In genomic region chr10:102462512-102463054, GRCh38 we compare ENCODE assay signal across 12 cellular contexts. TPM values are rescaled to one million over a fixed set of nuclear protein-coding genes. Genes with fewer than 3 reads are reported as not detected.
DNase-seq lines count a peak whose midpoint lies in the region; ATAC-seq, FAIRE-seq and TF ChIP-seq lines count a peak whose summit lies in the region.
"Had no signal": no experiment of that assay in that cellular context is flagged by ENCODE, and none has a peak within 500 bp of the region (broad histone marks: within the 10 kb centered on the region; RNA-seq: fewer than 3 reads in every experiment).

No MANE protein-coding gene starts in this region.

- H3K9me3 ChIP-seq in HUES48 (ENCODE audit: control insufficient read depth, insufficient read depth, low read length) (no peaks in the 10 kb centered on the region), K562 (replicated peaks; ENCODE audit: control insufficient read depth, insufficient read depth, low read depth, low read length) (no peaks in the 10 kb centered on the region)
- H3K9me3 ChIP-seq: heart right ventricle had no signal

- H3K4me1 ChIP-seq in HUES48 (ENCODE audit: control insufficient read depth, insufficient read depth, low read length) (peaks cover 26% of the 10 kb centered on the region), K562 (replicated peaks in 1 of 2; ENCODE audit: control insufficient read depth in 2 of 2, insufficient read depth in 2 of 2, low read length in 2 of 2) (peaks cover 22 to 26% of the 10 kb centered on the region in 2 experiments)

- no peaks in the 10 kb centered on the region for H3K9me3 Mint-ChIP-seq in natural killer cell
- H3K9me3 Mint-ChIP-seq: dendritic cell treated with granulocyte-macrophage colony-stimulating factor and Interleukin-4, amounts not matched to agents 40 ng/mL and 50 ng/mL, for 4 days had no signal

- H3K27ac ChIP-seq in HUES48 (ENCODE audit: low read depth, low read length): no peak overlapping the region
- no peak overlapping the region for H3K27ac ChIP-seq in K562 (ENCODE audit: extremely low read depth, low read depth, low read length)
- H3K27ac ChIP-seq: heart right ventricle had no signal

- DNase-seq in COLO668 (lab: John Stamatoyannopoulos, UW; ENCODE audit: unreplicated experiment) (peak; percentile 17), K562 (ENCODE audit: extremely low read depth in 1 of 4, low spot score in 3 of 4) (no peak), natural killer cell (no peak), GDM1 (lab: John Stamatoyannopoulos, UW) (no peak)
- DNase-seq: heart right ventricle, NCI-H446 treated with DMSO at 0.1 percent for 48 hours, SIG-M5 had no signal

- H3K4me1 Mint-ChIP-seq in natural killer cell: peaks cover 22 to 26% of the 10 kb centered on the region in 2 donors

- H3K36me3 ChIP-seq in HUES48 (ENCODE audit: control insufficient read depth, insufficient read depth, low read length) (no peaks in the 10 kb centered on the region), K562 (ENCODE audit: control insufficient read depth, insufficient read depth, low read length) (no peaks in the 10 kb centered on the region)
- H3K36me3 ChIP-seq: heart right ventricle had no signal

- TF ChIP-seq RAD21 in K562 (CRISPR knock-in tag; conservative IDR thresholded peaks at IDR 0.05 in 1 of 2, IDR thresholded peaks at IDR 0.05 in 1 of 2): no peak

- peak overlapping the region; percentile 98 for H3K4me3 Mint-ChIP-seq in natural killer cell

- no peak for FAIRE-seq in K562 (lab: Jason Lieb, UNC)

- POLR2A ChIA-PET in K562 (lab: Yijun Ruan, JAX): interaction anchor here (0.6 to 4.2 kb wide), 5 partner anchors 11 to 41 kb away, joined by 4 to 24 read pairs (median 7); partner anchors contain the start of genes C10orf95 and CUEDC2

- peak overlapping the region; percentile 66 for H3K4me3 ChIP-seq in HUES48 (ENCODE audit: low read depth, low read length)
- no peak overlapping the region for H3K4me3 ChIP-seq in K562

- BruUV-seq in K562 (replicated peaks; lab: Mats Ljungman, UMichigan): no TSS peak

- TF ChIP-seq CTCF in K562 (IDR thresholded peaks at IDR 0.05 in 2 of 3, conservative IDR thresholded peaks at IDR 0.05 in 1 of 3; ENCODE audit: insufficient read depth in 2 of 3, low read depth in 1 of 3, low read length in 3 of 3) (no peak), natural killer cell (IDR thresholded peaks at IDR 0.05) (no peak)

- H3K27me3 ChIP-seq in HUES48 (ENCODE audit: control insufficient read depth, insufficient read depth, low read length): no peaks in the 10 kb centered on the region
- no peaks in the 10 kb centered on the region for H3K27me3 ChIP-seq in K562 (ENCODE audit: control insufficient read depth in 2 of 2, insufficient read depth in 2 of 2, low read length in 2 of 2)
- H3K27me3 ChIP-seq: heart right ventricle had no signal

- intact Hi-C loops in K562 (cut with micrococcal nuclease): loop anchor here (5.0 kb wide), 1 partner anchor 40 kb away; the partner anchor contains the start of gene FBXL15
- intact Hi-C loops in natural killer cell (cut with micrococcal nuclease): loop anchor here (5.0 kb wide), 1 partner anchor 45 kb away; the partner anchor contains the start of gene PSD

- CTCF ChIA-PET in K562 (lab: Yijun Ruan, JAX; ENCODE audit: low intra/inter-chr PET ratio): no interaction called here

- peaks cover 0 to 2% of the 10 kb centered on the region in 2 donors for H3K27me3 Mint-ChIP-seq in natural killer cell (ENCODE audit: low read depth in 2 of 2)

- ATAC-seq in K562: no peak
- ATAC-seq in natural killer cell: no peak
- ATAC-seq in activated CD4-positive, CD25-positive, alpha-beta regulatory T cell treated with anti-CD3 and anti-CD28 coated beads, Interleukin-2, amount 50 U/mL, for 24 hours: no peak
- ATAC-seq in HG03469 (IDR thresholded peaks at IDR 0.05; ENCODE audit: unreplicated experiment): no peak
- no peak for ATAC-seq in GM21528 (IDR thresholded peaks at IDR 0.05; ENCODE audit: low FRiP score, unreplicated experiment)

- H4K20me1 ChIP-seq in K562 (replicated peaks; ENCODE audit: control insufficient read depth, insufficient read depth, low read length): no peaks in the 10 kb centered on the region

- in situ Hi-C loops in K562 (cut with MboI): no loop called here

- H3K27ac Mint-ChIP-seq in natural killer cell: peak overlapping the region; percentile 54 to 80

- H3K4me2 ChIP-seq in K562 (ENCODE audit: insufficient read depth, low read length): no peak overlapping the region

- 53% methylated on average over 6 of the region's 6 CpGs for WGBS in K562 (ENCODE audit: insufficient coverage, low coverage, missing lambda C conversion rate)

- no peaks in the 10 kb centered on the region for H3K79me2 ChIP-seq in K562 (ENCODE audit: control insufficient read depth, insufficient read depth, low read length)

- H3K9ac ChIP-seq in HUES48 (ENCODE audit: low read depth, low read length) (no peak overlapping the region), K562 (ENCODE audit: insufficient read depth in 1 of 2, low read depth in 2 of 2, low read length in 2 of 2) (peak overlapping the region in 1 of 2 experiments; percentile 71; a peak in 1 of 4 replicates)

- H3K9me1 ChIP-seq in K562 (ENCODE audit: control insufficient read depth, insufficient read depth, low read length): no peaks in the 10 kb centered on the region

- H3K36me3 Mint-ChIP-seq in natural killer cell: no peaks in the 10 kb centered on the region

- no peak overlapping the region for H2AFZ ChIP-seq in K562 (ENCODE audit: low read depth, low read length)

- TF ChIP-seq POLR2A in K562 (conservative IDR thresholded peaks at IDR 0.05): no peak

- no peak for TF ChIP-seq EP300 in K562 (IDR thresholded peaks at IDR 0.05; ENCODE audit: low read length)

RNA-seq across cellular contexts. Expression of gene C10orf95, which starts 11.2 kb away (rescaled TPM):
- 0.48 and 0.93 TPM in 2 replicates for total RNA-seq in K562 (2011; cell fraction: chromatin; rRNA removed; ENCODE audit: low replicate concordance)
- total RNA-seq in K562 (2011; cell fraction: nucleolus; rRNA removed): 1.0 and 1.3 TPM in 2 replicates
- total RNA-seq in K562 (2011; cell fraction: nucleoplasm; rRNA removed): 1.6 and 1.9 TPM in 2 replicates
- total RNA-seq in K562 (2014; rRNA removed) (0.41 and 0.90 TPM in 2 replicates), K562 (2014; rRNA removed; fragmentation: Illumina TruSeq; extraction: Trizol) (not detected in 2 replicates), K562 (2015; rRNA removed; fragmentation: Illumina TruSeq; extraction: Trizol) (0.26 and 0.29 TPM in 2 replicates), K562 (2021) (0.38 and 0.49 TPM in 2 replicates), natural killer cell (under 1 TPM; 0.25 to 0.41 (median 0.35) TPM)
- polyA plus RNA-seq in K562 (2011; rRNA removed) (0.08 and 0.24 TPM in 2 replicates), K562 (2014; fragmentation: Illumina TruSeq; extraction: Trizol) (0.18 and 0.30 TPM in 2 replicates), K562 (2014; fragmentation: Nextera tagmentation; extraction: Ambion mirVana) (under 1 TPM; 0.03 to 0.14 TPM), K562 (2014; rRNA removed) (0.16 and 0.35 TPM in 2 replicates)
- 0.40 and 0.70 TPM in 2 replicates for polyA plus RNA-seq in K562 (2011; cell fraction: cytosol; rRNA removed)
- 0.63 and 0.87 TPM in 2 replicates for polyA plus RNA-seq in K562 (2011; cell fraction: nucleus; rRNA removed)
- polyA plus RNA-seq in K562 (2012): 1.9 and 2.0 TPM in 2 replicates
- polyA minus RNA-seq in K562 (2011; rRNA and poly(A)+ RNA removed): 0.21 and 0.30 TPM in 2 replicates
- polyA minus RNA-seq in K562 (2011; cell fraction: cytosol; rRNA and poly(A)+ RNA removed): not detected in 2 replicates
- 1.2 and 1.5 TPM in 2 replicates for polyA minus RNA-seq in K562 (2011; cell fraction: nucleus; rRNA and poly(A)+ RNA removed)
- total RNA-seq: heart right ventricle had no signal
- polyA plus RNA-seq: heart right ventricle had no signal

RNA-seq across cellular contexts. Expression of gene CUEDC2, which starts 30.2 kb away (rescaled TPM):
- total RNA-seq in K562 (2011; cell fraction: chromatin; rRNA removed; ENCODE audit: low replicate concordance): 16.7 and 39.3 TPM in 2 replicates
- total RNA-seq in K562 (2011; cell fraction: nucleolus; rRNA removed): 30.3 and 31.5 TPM in 2 replicates
- 14.4 and 24.2 TPM in 2 replicates for total RNA-seq in K562 (2011; cell fraction: nucleoplasm; rRNA removed)
- total RNA-seq in K562 (2014; rRNA removed) (35.9 and 37.0 TPM in 2 replicates), K562 (2014; rRNA removed; fragmentation: Illumina TruSeq; extraction: Trizol) (13.5 and 17.8 TPM in 2 replicates), K562 (2015; rRNA removed; fragmentation: Illumina TruSeq; extraction: Trizol) (19.9 and 21.0 TPM in 2 replicates), K562 (2021) (36.0 and 40.1 TPM in 2 replicates), natural killer cell (10 to 100 TPM; 35.0 to 43.0 (median 37.7) TPM)
- polyA plus RNA-seq in K562 (2011; rRNA removed) (27.4 and 34.9 TPM in 2 replicates), K562 (2014; fragmentation: Illumina TruSeq; extraction: Trizol) (44.5 and 48.9 TPM in 2 replicates), K562 (2014; fragmentation: Nextera tagmentation; extraction: Ambion mirVana) (10 to 100 TPM in 1 of 2 experiments, 1 to 10 TPM in 1; 8.5 to 17.0 TPM), K562 (2014; rRNA removed) (45.6 and 48.3 TPM in 2 replicates)
- 53.4 and 65.7 TPM in 2 replicates for polyA plus RNA-seq in K562 (2011; cell fraction: cytosol; rRNA removed)
- polyA plus RNA-seq in K562 (2011; cell fraction: nucleus; rRNA removed): 66.8 and 81.1 TPM in 2 replicates
- 33.8 and 48.3 TPM in 2 replicates for polyA plus RNA-seq in K562 (2012)
- polyA minus RNA-seq in K562 (2011; rRNA and poly(A)+ RNA removed): 9.5 TPM in 2 replicates
- polyA minus RNA-seq in K562 (2011; cell fraction: cytosol; rRNA and poly(A)+ RNA removed): 22.7 and 24.0 TPM in 2 replicates
- polyA minus RNA-seq in K562 (2011; cell fraction: nucleus; rRNA and poly(A)+ RNA removed): 7.7 and 8.6 TPM in 2 replicates

RNA-seq across cellular contexts. Expression of gene ACTR1A, which starts 39.9 kb away (rescaled TPM):
- 49.4 and 103 TPM in 2 replicates for total RNA-seq in K562 (2011; cell fraction: chromatin; rRNA removed; ENCODE audit: low replicate concordance)
- 55.9 and 62.7 TPM in 2 replicates for total RNA-seq in K562 (2011; cell fraction: nucleolus; rRNA removed)
- total RNA-seq in K562 (2011; cell fraction: nucleoplasm; rRNA removed): 52.4 and 56.3 TPM in 2 replicates
- 47.8 and 49.1 TPM in 2 replicates for total RNA-seq in K562 (2014; rRNA removed)
- 39.8 and 43.6 TPM in 2 replicates for total RNA-seq in K562 (2014; rRNA removed; fragmentation: Illumina TruSeq; extraction: Trizol)
- total RNA-seq in K562 (2015; rRNA removed; fragmentation: Illumina TruSeq; extraction: Trizol): 47.7 and 52.5 TPM in 2 replicates
- total RNA-seq in K562 (2021): 56.7 and 60.5 TPM in 2 replicates
- 77.2 and 80.3 TPM in 2 replicates for polyA plus RNA-seq in K562 (2011; rRNA removed)
- polyA plus RNA-seq in K562 (2011; cell fraction: cytosol; rRNA removed): 72.0 and 75.9 TPM in 2 replicates
- 90.8 and 94.6 TPM in 2 replicates for polyA plus RNA-seq in K562 (2011; cell fraction: nucleus; rRNA removed)
- 44.6 and 45.2 TPM in 2 replicates for polyA plus RNA-seq in K562 (2012)
- polyA plus RNA-seq in K562 (2014; fragmentation: Illumina TruSeq; extraction: Trizol): 60.2 and 60.9 TPM in 2 replicates
- 10 to 100 TPM; 36.3 to 44.1 TPM for polyA plus RNA-seq in K562 (2014; fragmentation: Nextera tagmentation; extraction: Ambion mirVana)
- 49.6 and 60.5 TPM in 2 replicates for polyA plus RNA-seq in K562 (2014; rRNA removed)
- polyA minus RNA-seq in K562 (2011; rRNA and poly(A)+ RNA removed): 46.7 and 62.1 TPM in 2 replicates
- polyA minus RNA-seq in K562 (2011; cell fraction: cytosol; rRNA and poly(A)+ RNA removed): 38.5 TPM in 2 replicates
- 23.0 and 41.4 TPM in 2 replicates for polyA minus RNA-seq in K562 (2011; cell fraction: nucleus; rRNA and poly(A)+ RNA removed)
- total RNA-seq in natural killer cell: 100 to 1,000 TPM; 101 to 129 (median 110) TPM

RNA-seq across cellular contexts. Expression of gene SUFU, which starts 41.2 kb away (rescaled TPM):
- 5.6 and 12.2 TPM in 2 replicates for total RNA-seq in K562 (2011; cell fraction: chromatin; rRNA removed; ENCODE audit: low replicate concordance)
- total RNA-seq in K562 (2011; cell fraction: nucleolus; rRNA removed): 5.0 and 5.7 TPM in 2 replicates
- total RNA-seq in K562 (2011; cell fraction: nucleoplasm; rRNA removed): 6.2 and 7.5 TPM in 2 replicates
- 0.82 and 1.3 TPM in 2 replicates for total RNA-seq in K562 (2014; rRNA removed)
- total RNA-seq in K562 (2014; rRNA removed; fragmentation: Illumina TruSeq; extraction: Trizol): 0.67 and 0.69 TPM in 2 replicates
- 0.76 and 0.90 TPM in 2 replicates for total RNA-seq in K562 (2015; rRNA removed; fragmentation: Illumina TruSeq; extraction: Trizol)
- 6.3 and 6.8 TPM in 2 replicates for total RNA-seq in K562 (2021)
- 1.8 and 2.6 TPM in 2 replicates for polyA plus RNA-seq in K562 (2011; rRNA removed)
- polyA plus RNA-seq in K562 (2011; cell fraction: cytosol; rRNA removed): 2.4 and 2.5 TPM in 2 replicates
- polyA plus RNA-seq in K562 (2011; cell fraction: nucleus; rRNA removed): 4.1 and 4.5 TPM in 2 replicates
- 4.0 and 5.1 TPM in 2 replicates for polyA plus RNA-seq in K562 (2012)
- polyA plus RNA-seq in K562 (2014; fragmentation: Illumina TruSeq; extraction: Trizol): 4.5 and 4.8 TPM in 2 replicates
- under 1 TPM; 0.59 to 0.78 TPM for polyA plus RNA-seq in K562 (2014; fragmentation: Nextera tagmentation; extraction: Ambion mirVana)
- polyA plus RNA-seq in K562 (2014; rRNA removed): 2.4 and 2.8 TPM in 2 replicates
- 2.0 and 2.8 TPM in 2 replicates for polyA minus RNA-seq in K562 (2011; rRNA and poly(A)+ RNA removed)
- polyA minus RNA-seq in K562 (2011; cell fraction: cytosol; rRNA and poly(A)+ RNA removed): 2.8 and 3.6 TPM in 2 replicates
- 1.6 and 2.2 TPM in 2 replicates for polyA minus RNA-seq in K562 (2011; cell fraction: nucleus; rRNA and poly(A)+ RNA removed)
- total RNA-seq in natural killer cell: 10 to 100 TPM in 2 of 3 donors, 1 to 10 TPM in 1; 8.2 to 13.0 (median 11.5) TPM

RNA-seq across cellular contexts. Expression of gene FBXL15, which starts 41.9 kb away (rescaled TPM):
- 2.1 and 10.9 TPM in 2 replicates for total RNA-seq in K562 (2011; cell fraction: chromatin; rRNA removed; ENCODE audit: low replicate concordance)
- 16.8 and 21.0 TPM in 2 replicates for total RNA-seq in K562 (2011; cell fraction: nucleolus; rRNA removed)
- 6.7 and 7.4 TPM in 2 replicates for total RNA-seq in K562 (2011; cell fraction: nucleoplasm; rRNA removed)
- total RNA-seq in K562 (2014; rRNA removed) (25.8 and 27.4 TPM in 2 replicates), K562 (2014; rRNA removed; fragmentation: Illumina TruSeq; extraction: Trizol) (0.80 and 1.2 TPM in 2 replicates), K562 (2015; rRNA removed; fragmentation: Illumina TruSeq; extraction: Trizol) (4.1 and 4.5 TPM in 2 replicates), K562 (2021) (19.5 and 25.4 TPM in 2 replicates), natural killer cell (10 to 100 TPM; 15.2 to 17.4 (median 15.5) TPM)
- polyA plus RNA-seq in K562 (2011; rRNA removed) (3.5 and 5.6 TPM in 2 replicates), K562 (2014; fragmentation: Illumina TruSeq; extraction: Trizol) (1.4 and 3.1 TPM in 2 replicates), K562 (2014; fragmentation: Nextera tagmentation; extraction: Ambion mirVana) (under 1 TPM; 0.08 to 0.31 TPM), K562 (2014; rRNA removed) (24.0 and 25.9 TPM in 2 replicates)
- 10.9 and 32.1 TPM in 2 replicates for polyA plus RNA-seq in K562 (2011; cell fraction: cytosol; rRNA removed)
- polyA plus RNA-seq in K562 (2011; cell fraction: nucleus; rRNA removed): 29.9 and 52.2 TPM in 2 replicates
- polyA plus RNA-seq in K562 (2012): 9.6 and 16.4 TPM in 2 replicates
- polyA minus RNA-seq in K562 (2011; rRNA and poly(A)+ RNA removed): 0.49 and 0.72 TPM in 2 replicates
- polyA minus RNA-seq in K562 (2011; cell fraction: cytosol; rRNA and poly(A)+ RNA removed): 2.8 and 7.2 TPM in 2 replicates
- 5.5 and 7.0 TPM in 2 replicates for polyA minus RNA-seq in K562 (2011; cell fraction: nucleus; rRNA and poly(A)+ RNA removed)
